Comparison of ENCODE assay signal across 23 cellular contexts in genomic region chr2:147442766-147443165, GRCh38.
"Had no signal": no experiment of that assay in that cellular context is flagged by ENCODE, and none has a peak within 500 bp of the region (broad histone marks: within the 10 kb centered on the region; RNA-seq: fewer than 3 reads in every experiment).

No MANE protein-coding gene starts in this region.

- H3K27ac ChIP-seq: esophagus squamous epithelium, heart left ventricle, sigmoid colon, testis, vagina had no signal

- DNase-seq: activated B cell treated with CpG ODN at 0.5 μM for 24 hours; activated CD4-positive, alpha-beta T cell treated with anti-CD3 and anti-CD28 coated beads for 36 hours; activated CD4-positive, alpha-beta T cell treated with anti-CD3 and anti-CD28 coated beads, Interleukin-2, amount 50 U/mL, for 48 hours; activated effector memory CD4-positive, alpha-beta T cell treated with Interleukin-2 at 50 U/mL for 16 hours; activated naive CD4-positive, alpha-beta T cell treated with anti-CD3 and anti-CD28 coated beads for 36 hours; activated T-cell treated with anti-CD3 and anti-CD28 coated beads, Interleukin-2, amount 50 U/mL, for 48 hours; amygdala; cerebellar nuclear complex; cortex of kidney; endodermal cell; esophagus squamous epithelium; heart left ventricle; left ventricle myocardium superior; mammary epithelial cell; retina; sigmoid colon; stimulated activated CD4-positive, alpha-beta T cell treated with anti-CD3 and anti-CD28 coated beads, Interleukin-4, amount 100 ng/mL, for 1 hour; stimulated activated naive CD4-positive, alpha-beta T cell; testis had no signal

- H3K27me3 ChIP-seq: esophagus squamous epithelium, heart left ventricle, sigmoid colon, testis, vagina had no signal

- H3K4me1 Mint-ChIP-seq: activated B cell treated with CpG ODN at 0.5 μM for 24 hours; activated CD4-positive, alpha-beta T cell treated with anti-CD3 and anti-CD28 coated beads for 36 hours had no signal

- H3K4me1 ChIP-seq: esophagus squamous epithelium, heart left ventricle, sigmoid colon, testis, vagina had no signal

- H3K36me3 ChIP-seq: esophagus squamous epithelium, heart left ventricle, sigmoid colon, vagina had no signal

- H3K4me3 Mint-ChIP-seq: activated B cell treated with CpG ODN at 0.5 μM for 24 hours; activated CD4-positive, alpha-beta T cell treated with anti-CD3 and anti-CD28 coated beads for 36 hours; activated naive CD4-positive, alpha-beta T cell treated with anti-CD3 and anti-CD28 coated beads for 36 hours; endodermal cell; neural crest cell; type B pancreatic cell had no signal

- H3K36me3 Mint-ChIP-seq: type B pancreatic cell had no signal

- H3K4me3 ChIP-seq: esophagus squamous epithelium, heart left ventricle, sigmoid colon, testis, vagina had no signal

- H3K27ac Mint-ChIP-seq: activated B cell treated with CpG ODN at 0.5 μM for 24 hours; activated CD4-positive, alpha-beta T cell treated with anti-CD3 and anti-CD28 coated beads for 36 hours; activated naive CD4-positive, alpha-beta T cell treated with anti-CD3 and anti-CD28 coated beads for 36 hours; endodermal cell; progenitor cell of endocrine pancreas; type B pancreatic cell had no signal

- H3K9me3 ChIP-seq: esophagus squamous epithelium, heart left ventricle, sigmoid colon, testis, vagina had no signal

- H3K27me3 Mint-ChIP-seq: activated B cell treated with CpG ODN at 0.5 μM for 24 hours; activated CD4-positive, alpha-beta T cell treated with anti-CD3 and anti-CD28 coated beads for 36 hours; type B pancreatic cell had no signal

- H3K9me3 Mint-ChIP-seq: activated naive CD4-positive, alpha-beta T cell treated with anti-CD3 and anti-CD28 coated beads for 36 hours had no signal
